ENCODE assay signal across 18 cellular contexts in the genomic region with DNA sequence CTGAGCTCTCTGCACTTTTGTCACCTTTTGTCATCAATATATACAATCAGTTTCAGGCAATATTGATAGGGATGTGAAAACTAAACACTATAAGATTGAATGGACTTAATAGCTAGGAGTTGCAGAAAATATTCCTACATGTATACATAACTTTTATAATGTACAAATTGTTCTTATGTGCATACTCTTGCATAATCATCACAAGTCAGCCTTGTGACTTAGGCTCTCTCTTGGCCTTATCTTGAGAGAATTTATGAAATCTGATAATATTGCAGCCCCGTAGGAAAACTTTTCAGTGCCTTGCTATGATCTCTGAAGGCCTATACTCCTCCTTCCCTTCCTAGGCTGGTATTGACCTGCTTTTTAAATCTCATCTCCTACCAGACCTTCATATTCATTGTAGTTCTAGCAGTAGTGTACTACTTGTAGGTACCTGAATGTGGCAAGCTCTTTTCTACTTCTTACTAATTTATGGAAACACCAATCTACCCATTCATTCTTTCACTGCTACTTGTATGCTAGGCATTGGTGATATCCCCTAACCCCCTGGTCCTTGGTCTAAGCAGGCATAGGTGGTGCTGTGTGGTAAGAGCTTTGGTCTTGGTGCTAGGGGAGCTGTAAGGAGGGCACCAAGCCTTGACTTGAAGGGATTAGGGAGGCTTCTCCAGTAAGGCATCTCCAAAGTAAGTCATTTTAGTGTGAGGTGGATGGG.
DNase-seq lines count a peak whose midpoint lies in the region; ATAC-seq and TF ChIP-seq lines count a peak whose summit lies in the region.
"Had no signal": no experiment of that assay in that cellular context is flagged by ENCODE, and none has a peak within 500 bp of the region (broad histone marks: within the 10 kb centered on the region; RNA-seq: fewer than 3 reads in every experiment).

No MANE protein-coding gene starts in this region.

- peaks cover 20% of the 10 kb centered on the region for H3K79me1 ChIP-seq in trophoblast cell (ENCODE audit: low read length)

- peak overlapping the region; percentile 5 for H2BK5ac ChIP-seq in trophoblast cell (ENCODE audit: low read depth, low read length, poor library complexity)

- peaks cover 9% of the 10 kb centered on the region for H3K79me2 ChIP-seq in trophoblast cell (ENCODE audit: control insufficient read depth, insufficient read depth, low read length, poor library complexity)
- H3K79me2 ChIP-seq: hepatocyte had no signal

- no CpG with 5 or more reads among the region's 1 CpG for WGBS in trophoblast cell (ENCODE audit: extremely low coverage, insufficient coverage, insufficient read length)

- peak overlapping the region; percentile 56 for H3K4ac ChIP-seq in trophoblast cell (ENCODE audit: low read depth, low read length)

- H3K27ac Mint-ChIP-seq in activated CD8-positive, alpha-beta memory T cell treated with anti-CD3 and anti-CD28 coated beads, Interleukin-2, amount 10 ng/mL, durations not matched to agents 7 days and 5 days, result peak overlapping the region; percentile 10

- CTCF ChIA-PET in activated CD8-positive, alpha-beta memory T cell treated with anti-CD3 and anti-CD28 coated beads, Interleukin-2, amount 10 ng/mL, durations not matched to agents 7 days and 5 days (lab: Charles Lee), result interaction anchor here (0.6 to 2.3 kb wide), 3 partner anchors 12 to 40 kb away, joined by 3 to 6 read pairs (median 6); no protein-coding TSS in a partner anchor

- ATAC-seq in activated CD8-positive, alpha-beta memory T cell treated with anti-CD3 and anti-CD28 coated beads, Interleukin-2, amount 10 ng/mL, durations not matched to agents 7 days and 5 days, result no peak
- ATAC-seq: Panc1, SK-N-SH treated with all-trans-retinoic acid at 6 μM for 48 hours had no signal

- H4K91ac ChIP-seq in trophoblast cell (ENCODE audit: low read depth, low read length), result peak overlapping the region; percentile 21

- no peak overlapping the region for H3K4me3 ChIP-seq in choroid plexus epithelial cell (ENCODE audit: low read depth, low read length)
- H3K4me3 ChIP-seq in trophoblast cell (ENCODE audit: low read depth, low read length), result no peak overlapping the region
- H3K4me3 ChIP-seq: hepatocyte had no signal

- peaks cover 64% of the 10 kb centered on the region for H3K36me3 Mint-ChIP-seq in activated CD8-positive, alpha-beta memory T cell treated with anti-CD3 and anti-CD28 coated beads, Interleukin-2, amount 10 ng/mL, durations not matched to agents 7 days and 5 days

- peak overlapping the region; percentile 38 for H2AK5ac ChIP-seq in trophoblast cell (ENCODE audit: low read length)

- H3K27ac ChIP-seq in trophoblast cell (ENCODE audit: low read depth, low read length), result peak overlapping the region; percentile 72

- no peak overlapping the region for H4K8ac ChIP-seq in trophoblast cell (ENCODE audit: low read depth, low read length)

- H3K4me1 Mint-ChIP-seq in activated CD8-positive, alpha-beta memory T cell treated with anti-CD3 and anti-CD28 coated beads, Interleukin-2, amount 10 ng/mL, durations not matched to agents 7 days and 5 days, result peaks cover 33% of the 10 kb centered on the region

- peaks cover 1 to 5% of the 10 kb centered on the region in 2 experiments for H3K36me3 ChIP-seq in trophoblast cell (ENCODE audit: control insufficient read depth in 1 of 2, insufficient read depth in 2 of 2, low read length in 2 of 2)

- no peak overlapping the region for H4K12ac ChIP-seq in trophoblast cell (ENCODE audit: low read depth, low read length)

- H2BK12ac ChIP-seq in trophoblast cell (ENCODE audit: low read length), result peak overlapping the region; percentile 30

- no peak overlapping the region for H3K4me3 Mint-ChIP-seq in activated CD8-positive, alpha-beta memory T cell treated with anti-CD3 and anti-CD28 coated beads, Interleukin-2, amount 10 ng/mL, durations not matched to agents 7 days and 5 days

- no peaks in the 10 kb centered on the region for H3K27me3 Mint-ChIP-seq in activated CD8-positive, alpha-beta memory T cell treated with anti-CD3 and anti-CD28 coated beads, Interleukin-2, amount 10 ng/mL, durations not matched to agents 7 days and 5 days

- TF ChIP-seq CTCF in choroid plexus epithelial cell (conservative IDR thresholded peaks at IDR 0.05; ENCODE audit: low read depth, low read length), result no peak

- no peak overlapping the region for H2AFZ ChIP-seq in trophoblast cell (ENCODE audit: insufficient read depth, low read length, poor library complexity)
- H2AFZ ChIP-seq: hepatocyte had no signal

- H3K9me3 ChIP-seq in trophoblast cell (ENCODE audit: insufficient read depth, low read depth, low read length), result peaks cover 5% of the 10 kb centered on the region

- H3K14ac ChIP-seq in trophoblast cell (ENCODE audit: low read length), result peak overlapping the region; percentile 47

- no peak for DNase-seq in activated CD8-positive, alpha-beta memory T cell treated with anti-CD3 and anti-CD28 coated beads, Interleukin-2, amount 10 ng/mL, durations not matched to agents 7 days and 5 days
- DNase-seq in activated CD8-positive, alpha-beta memory T cell treated with anti-CD3 and anti-CD28 coated beads, Interleukin-2, amount 50 U/mL, for 48 hours, result no peak
- DNase-seq in SK-MEL-5 (ENCODE audit: low read depth, low spot score), result peak; percentile 30
- peak; percentile 53 for DNase-seq in choroid plexus epithelial cell (ENCODE audit: low read depth)
- peak in 1 of 2 donors; percentile 24 for DNase-seq in trophoblast cell
- DNase-seq in DMS114 treated with DMSO at 0.1 percent for 48 hours (lab: John Stamatoyannopoulos, UW; ENCODE audit: unreplicated experiment), result no peak
- no peak for DNase-seq in NCI-H446 treated with DMSO at 0.1 percent for 48 hours (lab: John Stamatoyannopoulos, UW)
- no peak for DNase-seq in SIG-M5 (lab: John Stamatoyannopoulos, UW)
- DNase-seq: ACHN; effector CD8-positive, alpha-beta T cell; Karpas-422; NCI-H1417 treated with DMSO at 0.1 percent for 48 hours; NCI-H2171; NCI-H748 treated with DMSO at 0.1 percent for 48 hours; nucleus accumbens had no signal

- H3K9ac ChIP-seq in trophoblast cell (ENCODE audit: low read length), result no peak overlapping the region

- peaks cover 11% of the 10 kb centered on the region for H3K9me3 Mint-ChIP-seq in activated CD8-positive, alpha-beta memory T cell treated with anti-CD3 and anti-CD28 coated beads, Interleukin-2, amount 10 ng/mL, durations not matched to agents 7 days and 5 days (ENCODE audit: low read depth)

- in situ Hi-C loops in SK-MEL-5 (cut with HindIII; ENCODE audit: low pct_unique_long_range_greater_than_20kb, low sequenced_read_pairs), result no loop called here

- peak overlapping the region; percentile 60 for H3K18ac ChIP-seq in trophoblast cell (ENCODE audit: low read length)

- H3K27me3 ChIP-seq in trophoblast cell (ENCODE audit: insufficient read depth, low read length), result no peaks in the 10 kb centered on the region
- H3K27me3 ChIP-seq: hepatocyte had no signal

- peaks cover 12 to 26% of the 10 kb centered on the region in 2 experiments for H3K4me1 ChIP-seq in trophoblast cell (ENCODE audit: control insufficient read depth in 1 of 2, insufficient read depth in 2 of 2, low read length in 2 of 2)

- H3K23ac ChIP-seq in trophoblast cell (ENCODE audit: low read length), result no peak overlapping the region

- H2BK120ac ChIP-seq in trophoblast cell (ENCODE audit: insufficient read depth, low read length, poor library complexity), result peak overlapping the region; percentile 6

- no peak overlapping the region for H3K4me2 ChIP-seq in trophoblast cell (ENCODE audit: low read length)
- H3K4me2 ChIP-seq: hepatocyte had no signal

Comparison
In these comparisons a context has a peak if more than half of its experiments do, and no peak if none do; other contexts are left out.
1. DNase-seq: peak in SK-MEL-5 (single experiment) and choroid plexus epithelial cell (single experiment); none in activated CD8-positive, alpha-beta memory T cell treated with anti-CD3 and anti-CD28 coated beads, Interleukin-2, amount 10 ng/mL, durations not matched to agents 7 days and 5 days (single experiment), activated CD8-positive, alpha-beta memory T cell treated with anti-CD3 and anti-CD28 coated beads, Interleukin-2, amount 50 U/mL, for 48 hours (single experiment), DMS114 treated with DMSO at 0.1 percent for 48 hours (single experiment), NCI-H446 treated with DMSO at 0.1 percent for 48 hours (single experiment) and SIG-M5 (single experiment).